Comparison of ENCODE assay signal across 6 cellular contexts in the genomic region with DNA sequence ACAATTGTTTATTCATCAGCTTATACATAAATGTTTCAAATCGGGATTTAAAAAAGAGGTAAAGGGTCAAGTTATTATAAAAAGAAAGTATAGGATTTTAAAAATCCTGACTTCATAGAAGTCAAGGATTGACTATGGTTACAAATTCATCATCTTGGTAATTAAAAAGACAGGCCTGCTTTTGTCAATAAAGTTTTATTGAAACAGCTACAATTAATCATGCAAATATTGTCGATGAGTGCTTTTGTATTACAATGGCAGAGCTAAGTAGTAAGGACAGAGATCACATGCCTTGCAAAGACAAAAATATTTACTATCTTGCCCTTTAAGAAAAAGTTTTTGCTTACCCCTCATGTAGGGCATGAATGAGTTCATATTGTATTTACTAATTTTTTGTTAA.
"Had no signal": no experiment of that assay in that cellular context is flagged by ENCODE, and none has a peak within 500 bp of the region (broad histone marks: within the 10 kb centered on the region; RNA-seq: fewer than 3 reads in every experiment).

No MANE protein-coding gene starts in this region.

- DNase-seq: GDM1, GF-D8 had no signal

- FAIRE-seq: GM12891, GM12892, GM18507, GM19239 had no signal
